ENCODE assay signal across 1 cellular context in genomic region chr1:27119270-27119618, GRCh38.
TF ChIP-seq lines count a peak whose summit lies in the region.

No MANE protein-coding gene starts in this region.

TF ChIP-seq in SK-N-SH, 30 proteins besides CTCF, POLR2A, EP300 and RAD21 (continued from another document):
- TF ChIP-seq MEF2A (IDR thresholded peaks at IDR 0.05; ENCODE audit: borderline replicate concordance, low read depth), result no peak
- TF ChIP-seq IRF3 (IDR thresholded peaks at IDR 0.05; ENCODE audit: low read depth, low read length), result no peak
- no peak for TF ChIP-seq TCF12 (IDR thresholded peaks at IDR 0.05)
- no peak for TF ChIP-seq NRF1 (IDR thresholded peaks at IDR 0.05; ENCODE audit: low read depth, low read length)
- no peak for TF ChIP-seq CHD2 (IDR thresholded peaks at IDR 0.05; ENCODE audit: low read length, partially characterized antibody)
- no peak for TF ChIP-seq MAX (IDR thresholded peaks at IDR 0.05; ENCODE audit: low read depth)
- no peak for TF ChIP-seq RFX5 (IDR thresholded peaks at IDR 0.05; ENCODE audit: low read length)
